8 cellular contexts compared by ENCODE assay signal in genomic region chr5:176415240-176416122, GRCh38. TPM values are rescaled to one million over a fixed set of nuclear protein-coding genes. Genes with fewer than 3 reads are reported as not detected.
DNase-seq lines count a peak whose midpoint lies in the region; ATAC-seq and TF ChIP-seq lines count a peak whose summit lies in the region.

No MANE protein-coding gene starts in this region.

- no peaks in the 10 kb centered on the region for H3K9me3 ChIP-seq in esophagus muscularis mucosa

- peaks cover 0 to 3% (median 0%) of the 10 kb centered on the region in 3 donors for H3K27me3 Mint-ChIP-seq in naive B cell

- WGBS in esophagus muscularis mucosa, result 77% methylated on average over 12 of the region's 20 CpGs

- peak overlapping the region; percentile 71 for H3K4me3 ChIP-seq in H7 (ENCODE audit: insufficient read depth, low read depth, low read length)
- peak overlapping the region; percentile 71 to 98 (median 95) for H3K4me3 ChIP-seq in esophagus muscularis mucosa

- peak overlapping the region in 5 of 6 donors; percentile 44 to 88 (median 73) for H3K27ac Mint-ChIP-seq in naive B cell

- peak overlapping the region; percentile 79 to 90 (median 84) for H3K4me3 Mint-ChIP-seq in naive B cell

- TF ChIP-seq CTCF in esophagus muscularis mucosa (IDR thresholded peaks at IDR 0.05), result no peak

- H3K36me3 Mint-ChIP-seq in naive B cell, result no peaks in the 10 kb centered on the region

- no peak for TF ChIP-seq POLR2A in esophagus muscularis mucosa (IDR thresholded peaks at IDR 0.05; ENCODE audit: low read depth)

- no peak for TF ChIP-seq EP300 in esophagus muscularis mucosa (IDR thresholded peaks at IDR 0.05)

- H3K27me3 ChIP-seq in H7 (ENCODE audit: control insufficient read depth, insufficient read depth, low read length), result no peaks in the 10 kb centered on the region
- H3K27me3 ChIP-seq in esophagus muscularis mucosa, result no peaks in the 10 kb centered on the region

- intact Hi-C loops in esophagus muscularis mucosa (cut with DNase I), result loop anchor here (1.0 to 10.0 kb wide), 2 partner anchors 32 to 129 kb away; partner anchors contain the start of gene CDHR2

- peaks cover 51 to 56% (median 53%) of the 10 kb centered on the region in 4 donors for H3K4me1 ChIP-seq in esophagus muscularis mucosa

- H3K27ac ChIP-seq in esophagus muscularis mucosa (replicated peaks in 1 of 4), result peak overlapping the region; percentile 86 to 98 (median 96)

- H3K9me3 Mint-ChIP-seq in naive B cell, result peaks cover 0 to under 1% (median 0%) of the 10 kb centered on the region in 7 donors

- H3K4me1 Mint-ChIP-seq in naive B cell, result peaks cover 26 to 51% (median 41%) of the 10 kb centered on the region in 3 donors

- DNase-seq in AG20443 (ENCODE audit: low spot score), result peak; percentile 86
- DNase-seq in H7, result no peak
- DNase-seq in T1000 (lab: John Stamatoyannopoulos, UW), result peak; percentile 61
- DNase-seq in esophagus muscularis mucosa (ENCODE audit: extremely low spot score), result no peak
- DNase-seq in naive B cell, result no peak
- no peak for DNase-seq in NCI-H2171 treated with DMSO at 0.1 percent for 48 hours (lab: John Stamatoyannopoulos, UW)
- no peak for DNase-seq in NCI-H1694 treated with DMSO at 0.1 percent for 48 hours (lab: John Stamatoyannopoulos, UW)

- no peak for ATAC-seq in naive B cell (ENCODE audit: low read depth in 2 of 2)
- ATAC-seq in HG02623 (IDR thresholded peaks at IDR 0.05; ENCODE audit: unreplicated experiment), result no peak

- H3K36me3 ChIP-seq in H7 (replicated peaks; ENCODE audit: control insufficient read depth, insufficient read depth, low read length), result no peaks in the 10 kb centered on the region
- H3K36me3 ChIP-seq in esophagus muscularis mucosa, result peaks cover 0 to 8% (median 2%) of the 10 kb centered on the region in 4 donors

RNA-seq across cellular contexts. Expression of gene CLTB, which starts 0.9 kb away (rescaled TPM):
- 50.5 and 67.2 TPM in 2 replicates for total RNA-seq in H7 (2014; rRNA removed; shearing (Covaris generic))
- total RNA-seq in esophagus muscularis mucosa, result 100 to 1,000 TPM; 220 to 267 (median 239) TPM
- 10 to 100 TPM; 42.3 to 64.4 (median 55.2) TPM for polyA plus RNA-seq in naive B cell (ENCODE audit: low read depth in 6 of 6)

RNA-seq across cellular contexts. Expression of gene HIGD2A, which starts 26.9 kb away (rescaled TPM):
- 232 and 237 TPM in 2 replicates for total RNA-seq in H7 (2014; rRNA removed; shearing (Covaris generic))
- total RNA-seq in esophagus muscularis mucosa, result 100 to 1,000 TPM; 120 to 179 (median 160) TPM
- 100 to 1,000 TPM; 137 to 220 (median 172) TPM for polyA plus RNA-seq in naive B cell (ENCODE audit: low read depth in 6 of 6)

RNA-seq across cellular contexts. Expression of gene NOP16, which starts 27.1 kb away (rescaled TPM):
- 46.9 and 56.2 TPM in 2 replicates for total RNA-seq in H7 (2014; rRNA removed; shearing (Covaris generic))
- 10 to 100 TPM in 2 of 4 donors, 1 to 10 TPM in 2; 7.5 to 23.4 (median 10.8) TPM for total RNA-seq in esophagus muscularis mucosa
- 10 to 100 TPM; 15.9 to 39.6 (median 26.5) TPM for polyA plus RNA-seq in naive B cell (ENCODE audit: low read depth in 6 of 6)

RNA-seq across cellular contexts. Expression of gene FAF2, which starts 32.7 kb away (rescaled TPM):
- 36.2 and 37.6 TPM in 2 replicates for total RNA-seq in H7 (2014; rRNA removed; shearing (Covaris generic))
- total RNA-seq in esophagus muscularis mucosa, result 10 to 100 TPM; 21.2 to 27.3 (median 23.9) TPM
- 10 to 100 TPM; 11.0 to 16.3 (median 13.3) TPM for polyA plus RNA-seq in naive B cell (ENCODE audit: low read depth in 6 of 6)

RNA-seq across cellular contexts. Expression of gene ARL10, which starts 50.2 kb away (rescaled TPM):
- total RNA-seq in H7 (2014; rRNA removed; shearing (Covaris generic)), result 3.3 and 6.7 TPM in 2 replicates
- total RNA-seq in esophagus muscularis mucosa, result 10 to 100 TPM in 1 of 4 donors, 1 to 10 TPM in 3; 5.4 to 16.9 (median 7.1) TPM
- 1 to 10 TPM; 1.8 to 4.1 (median 2.5) TPM for polyA plus RNA-seq in naive B cell (ENCODE audit: low read depth in 6 of 6)

Comparison
In these comparisons a context has a peak if more than half of its experiments do, and no peak if none do; other contexts are left out.
1. DNase-seq: peak in AG20443 (single experiment) and T1000 (single experiment); none in H7 (single experiment), esophagus muscularis mucosa (single experiment), naive B cell (single experiment), NCI-H2171 treated with DMSO at 0.1 percent for 48 hours (single experiment) and NCI-H1694 treated with DMSO at 0.1 percent for 48 hours (single experiment).